Comparison of ENCODE assay signal across 25 cellular contexts in genomic region chr1:51712590-51712989, GRCh38.
DNase-seq lines count a peak whose midpoint lies in the region; ATAC-seq, FAIRE-seq and TF ChIP-seq lines count a peak whose summit lies in the region.
"Had no signal": no experiment of that assay in that cellular context is flagged by ENCODE, and none has a peak within 500 bp of the region (broad histone marks: within the 10 kb centered on the region; RNA-seq: fewer than 3 reads in every experiment).

No MANE protein-coding gene starts in this region.

- H3K4me3 Mint-ChIP-seq in activated CD8-positive, alpha-beta memory T cell treated with anti-CD3 and anti-CD28 coated beads, Interleukin-2, amount 10 ng/mL, durations not matched to agents 7 days and 5 days: no peak overlapping the region
- H3K4me3 Mint-ChIP-seq: CD14-positive monocyte; CD4-positive, alpha-beta memory T cell; CD4-positive, CD25-positive, alpha-beta regulatory T cell; CD8-positive, alpha-beta memory T cell had no signal

- no peak for ATAC-seq in activated CD8-positive, alpha-beta memory T cell treated with anti-CD3 and anti-CD28 coated beads, Interleukin-2, amount 10 ng/mL, durations not matched to agents 7 days and 5 days

- peaks cover 5% of the 10 kb centered on the region for H3K36me3 Mint-ChIP-seq in activated CD8-positive, alpha-beta memory T cell treated with anti-CD3 and anti-CD28 coated beads, Interleukin-2, amount 10 ng/mL, durations not matched to agents 7 days and 5 days

- H3K9me3 ChIP-seq in HEK293 (ENCODE audit: control insufficient read depth, insufficient read depth, low read depth, low read length): no peaks in the 10 kb centered on the region
- H3K9me3 ChIP-seq: BE2C had no signal

- CTCF ChIA-PET in HEK293 (lab: Yijun Ruan, JAX): no interaction called here
- CTCF ChIA-PET in activated CD8-positive, alpha-beta memory T cell treated with anti-CD3 and anti-CD28 coated beads, Interleukin-2, amount 10 ng/mL, durations not matched to agents 7 days and 5 days (lab: Charles Lee): no interaction called here

- POLR2A ChIA-PET in HEK293 (lab: Yijun Ruan, JAX): no interaction called here

- no peaks in the 10 kb centered on the region for H3K36me3 ChIP-seq in HEK293 (ENCODE audit: control insufficient read depth in 2 of 2, insufficient read depth in 1 of 2, low read length in 2 of 2)
- H3K36me3 ChIP-seq: BE2C had no signal

- no peaks in the 10 kb centered on the region for H3K4me1 Mint-ChIP-seq in activated CD8-positive, alpha-beta memory T cell treated with anti-CD3 and anti-CD28 coated beads, Interleukin-2, amount 10 ng/mL, durations not matched to agents 7 days and 5 days
- H3K4me1 Mint-ChIP-seq: CD14-positive monocyte had no signal

- DNase-seq in activated CD8-positive, alpha-beta memory T cell treated with anti-CD3 and anti-CD28 coated beads, Interleukin-2, amount 10 ng/mL, durations not matched to agents 7 days and 5 days: no peak
- DNase-seq in NCI-H2081 (lab: John Stamatoyannopoulos, UW) (no peak), hepatic stellate cell (ENCODE audit: low spot score) (no peak)
- DNase-seq: 8988T; ACHN; BE2C; C1 segment of cervical spinal cord; CD4-positive, alpha-beta memory T cell; CD4-positive, CD25-positive, alpha-beta regulatory T cell; CD8-positive, alpha-beta memory T cell; COR-L47; DMS 273 treated with DMSO at 0.1 percent for 48 hours; DMS153; DMS53; DMS79; DND-41; EL; GF-D8 had no signal

- TF ChIP-seq CTCF in HEK293 (tag by site-specific recombination; IDR thresholded peaks at IDR 0.05): no peak

- no peak overlapping the region for H3K27ac Mint-ChIP-seq in activated CD8-positive, alpha-beta memory T cell treated with anti-CD3 and anti-CD28 coated beads, Interleukin-2, amount 10 ng/mL, durations not matched to agents 7 days and 5 days
- H3K27ac Mint-ChIP-seq: CD4-positive, alpha-beta memory T cell; CD4-positive, CD25-positive, alpha-beta regulatory T cell had no signal

- no peaks in the 10 kb centered on the region for H3K27me3 Mint-ChIP-seq in activated CD8-positive, alpha-beta memory T cell treated with anti-CD3 and anti-CD28 coated beads, Interleukin-2, amount 10 ng/mL, durations not matched to agents 7 days and 5 days
- H3K27me3 Mint-ChIP-seq: CD4-positive, alpha-beta memory T cell; CD4-positive, CD25-positive, alpha-beta regulatory T cell; CD8-positive, alpha-beta memory T cell had no signal

- FAIRE-seq in islet of Langerhans (lab: Jason Lieb, UNC): peak; percentile 47
- FAIRE-seq: A204.1, GM12891, GM19239 had no signal

- H3K4me1 ChIP-seq in HEK293 (ENCODE audit: control insufficient read depth, insufficient read depth, low read length): no peaks in the 10 kb centered on the region
- H3K4me1 ChIP-seq: BE2C, BLaER1 had no signal

- H3K27ac ChIP-seq in HEK293 (ENCODE audit: extremely low read depth, low read depth, low read length): no peak overlapping the region
- H3K27ac ChIP-seq: BLaER1 had no signal

- no peaks in the 10 kb centered on the region for H3K9me3 Mint-ChIP-seq in activated CD8-positive, alpha-beta memory T cell treated with anti-CD3 and anti-CD28 coated beads, Interleukin-2, amount 10 ng/mL, durations not matched to agents 7 days and 5 days (ENCODE audit: low read depth)
- H3K9me3 Mint-ChIP-seq: CD8-positive, alpha-beta memory T cell had no signal

- no peak overlapping the region for H3K4me3 ChIP-seq in HEK293 (ENCODE audit: low read depth, low read length)
- H3K4me3 ChIP-seq: BLaER1 had no signal

TF ChIP-seq in HEK293, 187 proteins besides CTCF, POLR2A, EP300 and RAD21:
- TF ChIP-seq ZFP3 (tag by site-specific recombination; IDR thresholded peaks at IDR 0.05; ENCODE audit: low read depth) (no peak), ZNF664 (tag by site-specific recombination; IDR thresholded peaks at IDR 0.05) (peak; percentile 51; the same call in 1 of the 2 replicates), KLF7 (tag by site-specific recombination; IDR thresholded peaks at IDR 0.05; ENCODE audit: borderline replicate concordance) (no peak), ZNF792 (tag by site-specific recombination; IDR thresholded peaks at IDR 0.05) (no peak), ZNF214 (tag by site-specific recombination; IDR thresholded peaks at IDR 0.05; ENCODE audit: borderline replicate concordance) (no peak), YY2 (tag by site-specific recombination; IDR thresholded peaks at IDR 0.05) (no peak), PRDM6 (tag by site-specific recombination; IDR thresholded peaks at IDR 0.05) (no peak), GLIS2 (tag by site-specific recombination; IDR thresholded peaks at IDR 0.05) (no peak), OSR2 (tag by site-specific recombination; IDR thresholded peaks at IDR 0.05) (no peak), GLI2 (tag by site-specific recombination; IDR thresholded peaks at IDR 0.05; ENCODE audit: borderline replicate concordance, low read depth) (no peak), ZNF513 (tag by site-specific recombination; IDR thresholded peaks at IDR 0.05) (no peak), ZNF549 (tag by site-specific recombination; IDR thresholded peaks at IDR 0.05) (no peak), ZNF26 (tag by site-specific recombination; IDR thresholded peaks at IDR 0.05) (peak; percentile 82)
TF ChIP-seq in HEK293: peak in this region for 2.
